ENCODE assay signal across 8 cellular contexts in genomic region chr16:74699666-74700065, GRCh38. TPM values are rescaled to one million over a fixed set of nuclear protein-coding genes. Genes with fewer than 3 reads are reported as not detected.
DNase-seq lines count a peak whose midpoint lies in the region; ATAC-seq, FAIRE-seq and TF ChIP-seq lines count a peak whose summit lies in the region.

No MANE protein-coding gene starts in this region.

- peak overlapping the region; percentile 83 for H3K4me2 ChIP-seq in HepG2 (ENCODE audit: low read depth, low read length)

- H3K9me3 Mint-ChIP-seq in activated T-helper 2 cell treated with anti-CD3 and anti-CD28 coated beads, Interferon-gamma antibody, Interleukin-2, Interleukin-4, amounts not matched to agents 10 μg/mL and 5 μg/mL and 100 μg/mL, durations not matched to agents 14 hours and 24 hours and 36 hours: no peaks in the 10 kb centered on the region

- no peak for DNase-seq in heart right ventricle
- DNase-seq in left ventricle myocardium superior: no peak
- DNase-seq in activated T-helper 2 cell treated with anti-CD3 and anti-CD28 coated beads, Interferon-gamma antibody, Interleukin-2, Interleukin-4, amounts not matched to agents 10 μg/mL and 5 μg/mL and 100 μg/mL, durations not matched to agents 14 hours and 24 hours and 36 hours (ENCODE audit: low spot score): no peak
- DNase-seq in HepG2 (ENCODE audit: low spot score): no peak
- DNase-seq in kidney glomerular epithelial cell (lab: John Stamatoyannopoulos, UW): no peak
- no peak for DNase-seq in stimulated activated CD8-positive, alpha-beta memory T cell treated with anti-CD3 and anti-CD28 coated beads, Interleukin-4, amount 100 ng/mL, for 48 hours
- DNase-seq in GM13976 (ENCODE audit: low spot score): no peak

- WGBS in heart right ventricle, 2 donors: 77 to 86% methylated on average over 4 of the region's 4 CpGs
- 82% methylated on average over 4 of the region's 4 CpGs for WGBS in HepG2 (ENCODE audit: low lambda C conversion rate)
- WGBS in urinary bladder: 83% methylated on average over 4 of the region's 4 CpGs

- H2AFZ ChIP-seq in HepG2 (ENCODE audit: low read length): no peak overlapping the region

- TSS peak; percentile 53 for BruUV-seq in HepG2 (replicated peaks; lab: Mats Ljungman, UMichigan)

- peak overlapping the region; percentile 19 for H3K27ac Mint-ChIP-seq in activated T-helper 2 cell treated with anti-CD3 and anti-CD28 coated beads, Interferon-gamma antibody, Interleukin-2, Interleukin-4, amounts not matched to agents 10 μg/mL and 5 μg/mL and 100 μg/mL, durations not matched to agents 14 hours and 24 hours and 36 hours

- ATAC-seq in heart right ventricle (no peak), left ventricle myocardium superior (no peak), HepG2 (no peak)

- peaks cover 45% of the 10 kb centered on the region for H3K4me1 Mint-ChIP-seq in activated T-helper 2 cell treated with anti-CD3 and anti-CD28 coated beads, Interferon-gamma antibody, Interleukin-2, Interleukin-4, amounts not matched to agents 10 μg/mL and 5 μg/mL and 100 μg/mL, durations not matched to agents 14 hours and 24 hours and 36 hours (ENCODE audit: low read depth)

- FAIRE-seq in HepG2 (lab: Jason Lieb, UNC): no peak

- H3K36me3 ChIP-seq in heart right ventricle: peaks cover 0 to 21% (median 0%) of the 10 kb centered on the region in 9 donors
- peaks cover 0 to 4% of the 10 kb centered on the region in 2 experiments; a peak in 2 of 5 replicates for H3K36me3 ChIP-seq in HepG2 (replicated peaks in 1 of 2; ENCODE audit: control insufficient read depth in 1 of 2, insufficient read depth in 2 of 2, low read length in 2 of 2)
- no peaks in the 10 kb centered on the region for H3K36me3 ChIP-seq in urinary bladder (ENCODE audit: insufficient read depth)

- TF ChIP-seq CTCF in heart right ventricle (IDR thresholded peaks at IDR 0.05) (no peak), HepG2 (CRISPR knock-in tag; IDR thresholded peaks at IDR 0.05) (no peak), GM13976 (IDR thresholded peaks at IDR 0.05; ENCODE audit: borderline replicate concordance, control extremely low read depth, extremely low read depth, insufficient read depth, missing control alignments) (no peak)

- CTCF ChIA-PET in HepG2 (lab: Yijun Ruan, JAX; ENCODE audit: low intra/inter-chr PET ratio, low total read pairs): no interaction called here

- in situ Hi-C loops in HepG2 (cut with HindIII; ENCODE audit: extremely low pct_ligation_motif_present, low pct_unique_long_range_greater_than_20kb) (loop anchor here (10.0 kb wide), 1 partner anchor 115 kb away; no protein-coding TSS in a partner anchor), GM13976 (cut with MboI; ENCODE audit: low sequenced_read_pairs, unreplicated experiment) (loop anchor here (25.0 kb wide), 2 partner anchors 163 to 413 kb away; partner anchors contain the start of gene LDHD)

- no peaks in the 10 kb centered on the region for H3K79me2 ChIP-seq in HepG2 (ENCODE audit: insufficient read depth, low read length)

- POLR2A ChIA-PET in HepG2 (lab: Yijun Ruan, JAX): interaction anchor here (1.3 to 3.5 kb wide), 4 partner anchors 20 to 285 kb away, joined by 3 to 22 read pairs (median 5); partner anchors contain the start of genes RFWD3 and WDR59

- H3K9me3 ChIP-seq in heart right ventricle (no peaks in the 10 kb centered on the region), HepG2 (ENCODE audit: low read length) (no peaks in the 10 kb centered on the region)

- H3K27me3 ChIP-seq in heart right ventricle (no peaks in the 10 kb centered on the region), HepG2 (ENCODE audit: control insufficient read depth in 1 of 2, insufficient read depth in 2 of 2, low read length in 2 of 2) (peaks cover 0 to 1% of the 10 kb centered on the region in 2 experiments; a peak in 1 of 5 replicates)

- TF ChIP-seq EP300 in HepG2 (IDR thresholded peaks at IDR 0.05; ENCODE audit: low read depth in 2 of 2, low read length in 2 of 2): no peak
- no peak for TF ChIP-seq EP300 in HepG2 (CRISPR knock-in tag; IDR thresholded peaks at IDR 0.05; ENCODE audit: borderline replicate concordance)

- TF ChIP-seq POLR2A in HepG2 (IDR thresholded peaks at IDR 0.05; ENCODE audit: insufficient read depth in 1 of 2, low read depth in 2 of 2, low read length in 2 of 2): no peak

- H3K36me3 Mint-ChIP-seq in activated T-helper 2 cell treated with anti-CD3 and anti-CD28 coated beads, Interferon-gamma antibody, Interleukin-2, Interleukin-4, amounts not matched to agents 10 μg/mL and 5 μg/mL and 100 μg/mL, durations not matched to agents 14 hours and 24 hours and 36 hours (ENCODE audit: low read depth): peaks cover 25% of the 10 kb centered on the region

- H3K27me3 Mint-ChIP-seq in activated T-helper 2 cell treated with anti-CD3 and anti-CD28 coated beads, Interferon-gamma antibody, Interleukin-2, Interleukin-4, amounts not matched to agents 10 μg/mL and 5 μg/mL and 100 μg/mL, durations not matched to agents 14 hours and 24 hours and 36 hours (ENCODE audit: low read depth): no peaks in the 10 kb centered on the region

- H3K4me3 Mint-ChIP-seq in activated T-helper 2 cell treated with anti-CD3 and anti-CD28 coated beads, Interferon-gamma antibody, Interleukin-2, Interleukin-4, amounts not matched to agents 10 μg/mL and 5 μg/mL and 100 μg/mL, durations not matched to agents 14 hours and 24 hours and 36 hours (ENCODE audit: low read depth): peak overlapping the region; percentile 76

- TF ChIP-seq RAD21 in HepG2 (CRISPR knock-in tag; IDR thresholded peaks at IDR 0.05): no peak

- H3K4me1 ChIP-seq in heart right ventricle (peaks cover 0 to 56% (median 18%) of the 10 kb centered on the region in 9 donors), HepG2 (ENCODE audit: insufficient read depth, low read length) (peaks cover 37% of the 10 kb centered on the region), urinary bladder (ENCODE audit: insufficient read depth) (no peaks in the 10 kb centered on the region)

- peak overlapping the region in 9 of 10 donors; percentile 83 to 95 (median 87) for H3K27ac ChIP-seq in heart right ventricle
- H3K27ac ChIP-seq in HepG2 (ENCODE audit: extremely low read length, insufficient read depth, low read length): no peak overlapping the region
- H3K27ac ChIP-seq in urinary bladder (ENCODE audit: low read depth): no peak overlapping the region

- no peaks in the 10 kb centered on the region for H4K20me1 ChIP-seq in HepG2 (ENCODE audit: insufficient read depth, low read length)

- intact Hi-C loops in heart right ventricle (cut with DNase I): loop anchor here in 2 of 10 donors (10.0 kb wide), 2 partner anchors 415 to 435 kb away; partner anchors contain the start of gene LDHD (in 1 of the 2)
- intact Hi-C loops in left ventricle myocardium superior (cut with micrococcal nuclease): loop anchor here (10.0 kb wide), 1 partner anchor 165 kb away; no protein-coding TSS in a partner anchor
- intact Hi-C loops in activated T-helper 2 cell treated with anti-CD3 and anti-CD28 coated beads, Interferon-gamma antibody, Interleukin-2, Interleukin-4, amounts not matched to agents 10 μg/mL and 5 μg/mL and 100 μg/mL, durations not matched to agents 14 hours and 24 hours and 36 hours (cut with micrococcal nuclease): loop anchor here (1.0 to 10.0 kb wide), 6 partner anchors 32 to 735 kb away; partner anchors contain the start of genes CFDP1, LDHD, WDR59 and ZFP1
- intact Hi-C loops in HepG2 (cut with micrococcal nuclease; ENCODE audit: unreplicated experiment): loop anchor here (5.0 kb wide), 1 partner anchor 763 kb away; the partner anchor contains the start of gene TMEM170A

- peak overlapping the region; percentile 74; the same call in 1 of the 2 replicates for H3K9ac ChIP-seq in HepG2 (ENCODE audit: insufficient read depth, low read depth, low read length)

- H3K4me3 ChIP-seq in heart right ventricle: peak overlapping the region; percentile 63 to 89 (median 75)
- peak overlapping the region; percentile 78 to 86 (median 86); a peak in 5 of 6 replicates for H3K4me3 ChIP-seq in HepG2 (replicated peaks in 1 of 3; ENCODE audit: insufficient read depth in 1 of 3, low read depth in 2 of 3, low read length in 3 of 3)
- peak overlapping the region; percentile 63 for H3K4me3 ChIP-seq in urinary bladder (ENCODE audit: low read depth, low read length)

RNA-seq across cellular contexts. Expression of gene MLKL, which starts 1.0 kb away (rescaled TPM):
- 10 to 100 TPM in 1 of 10 donors, 1 to 10 TPM in 9; 1.7 to 10.4 (median 3.3) TPM for total RNA-seq in heart right ventricle
- 10 to 100 TPM in 1 of 2 donors, 1 to 10 TPM in 1; 6.4 to 11.1 TPM for polyA plus RNA-seq in heart right ventricle
- total RNA-seq in left ventricle myocardium superior: 4.7 TPM
- total RNA-seq in activated T-helper 2 cell treated with anti-CD3 and anti-CD28 coated beads, Interferon-gamma antibody, Interleukin-2, Interleukin-4, amounts not matched to agents 10 μg/mL and 5 μg/mL and 100 μg/mL, durations not matched to agents 14 hours and 24 hours and 36 hours: 21.6 and 25.6 TPM in 2 replicates
- total RNA-seq in HepG2 (2016; rRNA removed; fragmentation: Illumina TruSeq; extraction: Trizol): 10.7 TPM in 2 replicates
- total RNA-seq in HepG2 (2016; cell fraction: cytosol; rRNA removed; fragmentation: Illumina TruSeq; extraction: Trizol; ENCODE audit: low read depth): 3.0 TPM in 2 replicates
- 11.8 and 11.9 TPM in 2 replicates for total RNA-seq in HepG2 (2016; cell fraction: insoluble cytoplasmic fraction; rRNA removed; fragmentation: Illumina TruSeq; extraction: Trizol)
- total RNA-seq in HepG2 (2016; cell fraction: membrane; rRNA removed; fragmentation: Illumina TruSeq; extraction: Trizol): 5.1 and 6.4 TPM in 2 replicates
- total RNA-seq in HepG2 (2016; cell fraction: nucleus; rRNA removed; fragmentation: Illumina TruSeq; extraction: Trizol): 8.9 and 10.4 TPM in 2 replicates
- polyA plus RNA-seq in HepG2 (2011; rRNA removed): 5.5 and 6.4 TPM in 2 replicates
- polyA plus RNA-seq in HepG2 (2011; cell fraction: cytosol; rRNA removed): 2.9 and 3.0 TPM in 2 replicates
- polyA plus RNA-seq in HepG2 (2011; cell fraction: nucleus; rRNA removed): 8.3 and 10.0 TPM in 2 replicates
- 4.3 and 4.5 TPM in 2 replicates for polyA plus RNA-seq in HepG2 (2012)
- polyA plus RNA-seq in HepG2 (2016; cell fraction: cytosol; fragmentation: Illumina TruSeq; extraction: Trizol; ENCODE audit: low read depth): 2.2 and 2.4 TPM in 2 replicates
- 9.8 and 12.2 TPM in 2 replicates for polyA plus RNA-seq in HepG2 (2016; cell fraction: insoluble cytoplasmic fraction; fragmentation: Illumina TruSeq; extraction: Trizol; ENCODE audit: low read depth)
- 3.3 and 3.5 TPM in 2 replicates for polyA plus RNA-seq in HepG2 (2016; cell fraction: membrane; fragmentation: Illumina TruSeq; extraction: Trizol; ENCODE audit: low read depth)
- polyA plus RNA-seq in HepG2 (2016; cell fraction: nucleus; fragmentation: Illumina TruSeq; extraction: Trizol; ENCODE audit: insufficient read depth, low read depth): 14.3 and 17.1 TPM in 2 replicates
- polyA minus RNA-seq in HepG2 (2011; rRNA and poly(A)+ RNA removed; ENCODE audit: low replicate concordance): 2.2 and 23.2 TPM in 2 replicates
- polyA minus RNA-seq in HepG2 (2011; cell fraction: cytosol; rRNA and poly(A)+ RNA removed): 1.8 and 2.8 TPM in 2 replicates
- 9.5 and 12.4 TPM in 2 replicates for polyA minus RNA-seq in HepG2 (2011; cell fraction: nucleus; rRNA and poly(A)+ RNA removed)
- total RNA-seq in urinary bladder: 5.2 TPM
- polyA plus RNA-seq in urinary bladder: 10.7 TPM

RNA-seq across cellular contexts. Expression of gene RFWD3, which starts 33.0 kb away (rescaled TPM):
- total RNA-seq in heart right ventricle: 10 to 100 TPM in 1 of 10 donors, 1 to 10 TPM in 9; 4.6 to 10.2 (median 6.0) TPM
- polyA plus RNA-seq in heart right ventricle: 1 to 10 TPM; 1.8 to 2.6 TPM
- total RNA-seq in left ventricle myocardium superior: 4.6 TPM
- 94.5 and 101 TPM in 2 replicates for total RNA-seq in activated T-helper 2 cell treated with anti-CD3 and anti-CD28 coated beads, Interferon-gamma antibody, Interleukin-2, Interleukin-4, amounts not matched to agents 10 μg/mL and 5 μg/mL and 100 μg/mL, durations not matched to agents 14 hours and 24 hours and 36 hours
- total RNA-seq in HepG2 (2016; rRNA removed; fragmentation: Illumina TruSeq; extraction: Trizol): 62.6 and 87.6 TPM in 2 replicates
- 19.3 and 20.6 TPM in 2 replicates for total RNA-seq in HepG2 (2016; cell fraction: cytosol; rRNA removed; fragmentation: Illumina TruSeq; extraction: Trizol; ENCODE audit: low read depth)
- 60.6 and 87.5 TPM in 2 replicates for total RNA-seq in HepG2 (2016; cell fraction: insoluble cytoplasmic fraction; rRNA removed; fragmentation: Illumina TruSeq; extraction: Trizol)
- 41.5 and 48.1 TPM in 2 replicates for total RNA-seq in HepG2 (2016; cell fraction: membrane; rRNA removed; fragmentation: Illumina TruSeq; extraction: Trizol)
- total RNA-seq in HepG2 (2016; cell fraction: nucleus; rRNA removed; fragmentation: Illumina TruSeq; extraction: Trizol): 46.9 and 59.2 TPM in 2 replicates
- 21.3 and 23.4 TPM in 2 replicates for polyA plus RNA-seq in HepG2 (2011; rRNA removed)
- 16.2 and 18.8 TPM in 2 replicates for polyA plus RNA-seq in HepG2 (2011; cell fraction: cytosol; rRNA removed)
- polyA plus RNA-seq in HepG2 (2011; cell fraction: nucleus; rRNA removed): 18.6 and 22.2 TPM in 2 replicates
- 14.4 and 18.7 TPM in 2 replicates for polyA plus RNA-seq in HepG2 (2012)
- polyA plus RNA-seq in HepG2 (2016; cell fraction: cytosol; fragmentation: Illumina TruSeq; extraction: Trizol; ENCODE audit: low read depth): 3.8 and 4.2 TPM in 2 replicates
- polyA plus RNA-seq in HepG2 (2016; cell fraction: insoluble cytoplasmic fraction; fragmentation: Illumina TruSeq; extraction: Trizol; ENCODE audit: low read depth): 57.4 and 60.0 TPM in 2 replicates
- 12.4 and 12.8 TPM in 2 replicates for polyA plus RNA-seq in HepG2 (2016; cell fraction: membrane; fragmentation: Illumina TruSeq; extraction: Trizol; ENCODE audit: low read depth)
- polyA plus RNA-seq in HepG2 (2016; cell fraction: nucleus; fragmentation: Illumina TruSeq; extraction: Trizol; ENCODE audit: insufficient read depth, low read depth): 42.1 and 46.7 TPM in 2 replicates
- 98.9 and 270 TPM in 2 replicates for polyA minus RNA-seq in HepG2 (2011; rRNA and poly(A)+ RNA removed; ENCODE audit: low replicate concordance)
- 21.9 and 24.1 TPM in 2 replicates for polyA minus RNA-seq in HepG2 (2011; cell fraction: cytosol; rRNA and poly(A)+ RNA removed)
- polyA minus RNA-seq in HepG2 (2011; cell fraction: nucleus; rRNA and poly(A)+ RNA removed): 55.6 and 62.2 TPM in 2 replicates
- 20.9 TPM for total RNA-seq in urinary bladder
- polyA plus RNA-seq in urinary bladder: 6.9 TPM

Comparison
In these comparisons a context has a peak if more than half of its experiments do, and no peak if none do; other contexts are left out.
1. H3K27ac ChIP-seq: peak in heart right ventricle (9 of 10); none in HepG2 (single experiment) and urinary bladder (single experiment).
2. Peak in every context shown above with its lines, with median percentiles within 50 percentile points of each other: H3K4me3 ChIP-seq.